16 cellular contexts compared by ENCODE assay signal in genomic region chr12:103850429-103850828, GRCh38.
"Had no signal": no experiment of that assay in that cellular context is flagged by ENCODE, and none has a peak within 500 bp of the region (broad histone marks: within the 10 kb centered on the region; RNA-seq: fewer than 3 reads in every experiment).

No MANE protein-coding gene starts in this region.

- H3K4me1 ChIP-seq: adrenal gland had no signal

- H3K36me3 ChIP-seq: adrenal gland, ovary had no signal

- H3K9me3 Mint-ChIP-seq: activated B cell treated with CpG ODN at 0.5 μM for 24 hours; activated CD8-positive, alpha-beta T cell treated with anti-CD3 and anti-CD28 coated beads for 36 hours; activated naive CD4-positive, alpha-beta T cell treated with anti-CD3 and anti-CD28 coated beads, Interleukin-2, amount 50 U/mL, for 24 hours; activated T-cell treated with anti-CD3 and anti-CD28 coated beads, Interleukin-2, amount 50 U/mL, for 4 hours; central memory CD8-positive, alpha-beta T cell; stimulated activated memory B cell treated with anti-CD40 and anti-IgM and Interleukin-4, amounts not matched to agents 10 μg/mL and 1 μg/mL and 100 μg/mL, for 72 hours had no signal

- H3K9me3 ChIP-seq: adrenal gland, body of pancreas, ovary had no signal

- H3K4me3 Mint-ChIP-seq: activated B cell treated with CpG ODN at 0.5 μM for 24 hours; activated CD8-positive, alpha-beta T cell treated with anti-CD3 and anti-CD28 coated beads for 36 hours; activated naive CD4-positive, alpha-beta T cell treated with anti-CD3 and anti-CD28 coated beads, Interleukin-2, amount 50 U/mL, for 24 hours; activated T-cell treated with anti-CD3 and anti-CD28 coated beads, Interleukin-2, amount 50 U/mL, for 4 hours; central memory CD8-positive, alpha-beta T cell; stimulated activated memory B cell treated with anti-CD40 and anti-IgM and Interleukin-4, amounts not matched to agents 10 μg/mL and 1 μg/mL and 100 μg/mL, for 72 hours had no signal

- DNase-seq: activated B cell treated with CpG ODN at 0.5 μM for 24 hours; activated CD4-positive, alpha-beta T cell treated with anti-CD3 and anti-CD28 coated beads for 48 hours; activated CD8-positive, alpha-beta T cell treated with anti-CD3 and anti-CD28 coated beads for 36 hours; activated effector memory CD4-positive, alpha-beta T cell treated with Interleukin-2 at 50 U/mL for 16 hours; activated T-cell treated with anti-CD3 and anti-CD28 coated beads, Interleukin-2, amount 50 U/mL, for 4 hours; adrenal gland; body of pancreas; cortex of kidney; effector CD8-positive, alpha-beta T cell; foreskin keratinocyte; mesendoderm; ovary; trophoblast cell had no signal

- H3K36me3 Mint-ChIP-seq: activated naive CD4-positive, alpha-beta T cell treated with anti-CD3 and anti-CD28 coated beads, Interleukin-2, amount 50 U/mL, for 24 hours; stimulated activated memory B cell treated with anti-CD40 and anti-IgM and Interleukin-4, amounts not matched to agents 10 μg/mL and 1 μg/mL and 100 μg/mL, for 72 hours had no signal

- ATAC-seq: activated CD8-positive, alpha-beta T cell treated with anti-CD3 and anti-CD28 coated beads for 36 hours; activated T-cell treated with anti-CD3 and anti-CD28 coated beads, Interleukin-2, amount 50 U/mL, for 4 hours; body of pancreas; stimulated activated memory B cell treated with anti-CD40 and anti-IgM and Interleukin-4, amounts not matched to agents 10 μg/mL and 1 μg/mL and 100 μg/mL, for 72 hours had no signal

- H3K27ac ChIP-seq: adrenal gland, foreskin keratinocyte, ovary had no signal

- H3K27me3 Mint-ChIP-seq: activated CD8-positive, alpha-beta T cell treated with anti-CD3 and anti-CD28 coated beads for 36 hours; activated naive CD4-positive, alpha-beta T cell treated with anti-CD3 and anti-CD28 coated beads, Interleukin-2, amount 50 U/mL, for 24 hours; central memory CD8-positive, alpha-beta T cell; stimulated activated memory B cell treated with anti-CD40 and anti-IgM and Interleukin-4, amounts not matched to agents 10 μg/mL and 1 μg/mL and 100 μg/mL, for 72 hours had no signal

- H3K4me1 Mint-ChIP-seq: activated B cell treated with CpG ODN at 0.5 μM for 24 hours; activated naive CD4-positive, alpha-beta T cell treated with anti-CD3 and anti-CD28 coated beads, Interleukin-2, amount 50 U/mL, for 24 hours; central memory CD8-positive, alpha-beta T cell; stimulated activated memory B cell treated with anti-CD40 and anti-IgM and Interleukin-4, amounts not matched to agents 10 μg/mL and 1 μg/mL and 100 μg/mL, for 72 hours had no signal

- H3K27ac Mint-ChIP-seq: activated B cell treated with CpG ODN at 0.5 μM for 24 hours; activated CD8-positive, alpha-beta T cell treated with anti-CD3 and anti-CD28 coated beads for 36 hours; activated naive CD4-positive, alpha-beta T cell treated with anti-CD3 and anti-CD28 coated beads, Interleukin-2, amount 50 U/mL, for 24 hours; stimulated activated memory B cell treated with anti-CD40 and anti-IgM and Interleukin-4, amounts not matched to agents 10 μg/mL and 1 μg/mL and 100 μg/mL, for 72 hours had no signal

- H3K27me3 ChIP-seq: adrenal gland, body of pancreas, foreskin keratinocyte, ovary had no signal

- H3K4me3 ChIP-seq: adrenal gland, body of pancreas, ovary had no signal
